ENCODE assay signal across 8 cellular contexts in genomic region chr2:234446404-234447076, GRCh38. TPM values are rescaled to one million over a fixed set of nuclear protein-coding genes. Genes with fewer than 3 reads are reported as not detected.
DNase-seq lines count a peak whose midpoint lies in the region; ATAC-seq and TF ChIP-seq lines count a peak whose summit lies in the region.

No MANE protein-coding gene starts in this region.

- DNase-seq in GM12865 (ENCODE audit: low read depth) (peak; percentile 92), HAP-1 (ENCODE audit: low spot score in 2 of 2) (no peak), HEK293T (ENCODE audit: extremely low spot score) (no peak)
- DNase-seq in activated naive CD4-positive, alpha-beta T cell treated with Interleukin-2 at 50 U/mL for 16 hours: peak; percentile 65
- peak; percentile 49 to 61 for DNase-seq in stimulated activated CD8-positive, alpha-beta memory T cell treated with anti-CD3 and anti-CD28 coated beads, Interleukin-2, amount 100 ng/mL, for 48 hours (ENCODE audit: low read depth in 2 of 2)

- peak; percentile 88 for ATAC-seq in HG02610 (IDR thresholded peaks at IDR 0.05; ENCODE audit: unreplicated experiment)

- H3K4me1 ChIP-seq in OCI-LY1 (ENCODE audit: insufficient read depth, low read length, severe bottlenecking): peaks cover 45% of the 10 kb centered on the region
- peaks cover 0 to 2% (median 0%) of the 10 kb centered on the region in 4 donors for H3K4me1 ChIP-seq in liver (ENCODE audit: control insufficient read depth in 4 of 4, insufficient read depth in 4 of 4, low read length in 3 of 4)
- H3K4me1 ChIP-seq in HAP-1: peaks cover 33% of the 10 kb centered on the region

- H3F3A ChIP-seq in OCI-LY1 (ENCODE audit: insufficient read depth, low read length): no peaks in the 10 kb centered on the region

- POLR2A ChIA-PET in HEK293T (lab: Yijun Ruan, JAX): no interaction called here

- peak overlapping the region; percentile 29; the same call in 1 of the 2 replicates for H3K4me2 ChIP-seq in OCI-LY1 (ENCODE audit: low read length)

- 70% methylated on average over 18 of the region's 18 CpGs for WGBS in liver

- H3K27ac ChIP-seq in OCI-LY1 (ENCODE audit: low read depth, low read length, poor library complexity, severe bottlenecking) (peak overlapping the region; percentile 82), liver (ENCODE audit: low read depth in 1 of 2, low read length in 2 of 2) (peak overlapping the region; percentile 4 to 51)

- peak overlapping the region; percentile 31; the same call in 1 of the 2 replicates for H3K9ac ChIP-seq in OCI-LY1 (ENCODE audit: low read length)
- no peak overlapping the region for H3K9ac ChIP-seq in liver (ENCODE audit: low read depth in 1 of 2, low read length in 2 of 2)

- H3K9me3 ChIP-seq in OCI-LY1 (ENCODE audit: low read length) (no peaks in the 10 kb centered on the region), liver (ENCODE audit: control insufficient read depth in 4 of 4, low read length in 3 of 4) (no peaks in the 10 kb centered on the region), HAP-1 (no peaks in the 10 kb centered on the region)

- no peaks in the 10 kb centered on the region for H3K79me2 ChIP-seq in OCI-LY1 (ENCODE audit: insufficient read depth, low read length)

- no peak overlapping the region for H3K4me3 ChIP-seq in GM12865 (ENCODE audit: low read depth, low read length)
- H3K4me3 ChIP-seq in OCI-LY1 (ENCODE audit: low read depth, low read length, poor library complexity, severe bottlenecking): no peak overlapping the region
- H3K4me3 ChIP-seq in liver (ENCODE audit: low read depth in 1 of 3, low read length in 3 of 3): no peak overlapping the region
- no peak overlapping the region for H3K4me3 ChIP-seq in HAP-1

- CTCF ChIA-PET in HEK293T (lab: Yijun Ruan, JAX): interaction anchor here (0.6 kb wide), 1 partner anchor 296 kb away, joined by 3 read pairs; no protein-coding TSS in a partner anchor

- peak; percentile 14 to 29 for TF ChIP-seq RAD21 in liver (IDR thresholded peaks at IDR 0.05)

- no peak overlapping the region for H2AFZ ChIP-seq in OCI-LY1 (ENCODE audit: low read length)

- H3K27me3 ChIP-seq in OCI-LY1 (ENCODE audit: insufficient read depth, low read length) (no peaks in the 10 kb centered on the region), liver (ENCODE audit: control insufficient read depth in 4 of 4, insufficient read depth in 4 of 4, low read length in 3 of 4) (no peaks in the 10 kb centered on the region), HAP-1 (ENCODE audit: low read depth) (no peaks in the 10 kb centered on the region)

- TF ChIP-seq CTCF in GM12865 (IDR thresholded peaks at IDR 0.05; ENCODE audit: insufficient read depth, low read depth, low read length, missing control alignments) (no peak), OCI-LY1 (IDR thresholded peaks at IDR 0.05; ENCODE audit: low read length) (no peak), liver (IDR thresholded peaks at IDR 0.05; ENCODE audit: low read depth, low read length, missing input control) (no peak)

- in situ Hi-C loops in HAP-1 (cut with MboI; ENCODE audit: low sequenced_read_pairs): no loop called here

- H3K9me2 ChIP-seq in OCI-LY1 (ENCODE audit: low read depth, low read length): no peaks in the 10 kb centered on the region

- no peaks in the 10 kb centered on the region for H4K20me1 ChIP-seq in OCI-LY1 (ENCODE audit: insufficient read depth, low read length)

- H3K36me3 ChIP-seq in OCI-LY1 (ENCODE audit: insufficient read depth, low read length) (no peaks in the 10 kb centered on the region), liver (ENCODE audit: control insufficient read depth in 4 of 4, insufficient read depth in 3 of 4, low read depth in 1 of 4, low read length in 3 of 4) (no peaks in the 10 kb centered on the region), HAP-1 (replicated peaks) (no peaks in the 10 kb centered on the region)

TF ChIP-seq in liver, 16 proteins besides CTCF, POLR2A, EP300 and RAD21 (continues in another document):
- TF ChIP-seq ATF3 (IDR thresholded peaks at IDR 0.05) (no peak), FOXA1 (IDR thresholded peaks at IDR 0.05) (no peak), EGR1 (IDR thresholded peaks at IDR 0.05; ENCODE audit: low read depth in 2 of 2) (no peak), TAF1 (conservative IDR thresholded peaks at IDR 0.05) (no peak), MAX (IDR thresholded peaks at IDR 0.05) (peak; percentile 16), ZBTB33 (IDR thresholded peaks at IDR 0.05) (no peak), JUND (IDR thresholded peaks at IDR 0.05) (no peak), FOXA2 (IDR thresholded peaks at IDR 0.05) (no peak), RXRA (IDR thresholded peaks at IDR 0.05) (peak in 1 of 2 donors; percentile 7), YY1 (IDR thresholded peaks at IDR 0.05) (no peak), SP1 (IDR thresholded peaks at IDR 0.05) (peak; percentile 22), GABPA (IDR thresholded peaks at IDR 0.05 in 1 of 2, conservative IDR thresholded peaks at IDR 0.05 in 1 of 2) (no peak), HNF4A (conservative IDR thresholded peaks at IDR 0.05) (no peak), NR2F2 (IDR thresholded peaks at IDR 0.05) (peak; percentile 86), HNF4G (IDR thresholded peaks at IDR 0.05) (no peak)

TF ChIP-seq in HEK293T, 16 proteins besides CTCF, POLR2A, EP300 and RAD21:
- TF ChIP-seq TARDBP (IDR thresholded peaks at IDR 0.05) (no peak), BHLHE40 (IDR thresholded peaks at IDR 0.05; ENCODE audit: borderline replicate concordance) (no peak), SUZ12 (IDR thresholded peaks at IDR 0.05) (no peak), ZNF384 (IDR thresholded peaks at IDR 0.05) (no peak), SP1 (IDR thresholded peaks at IDR 0.05) (no peak), HDGF (IDR thresholded peaks at IDR 0.05; ENCODE audit: borderline replicate concordance) (no peak), FOXM1 (IDR thresholded peaks at IDR 0.05; ENCODE audit: borderline replicate concordance) (no peak), L3MBTL2 (conservative IDR thresholded peaks at IDR 0.05) (no peak), ELF4 (IDR thresholded peaks at IDR 0.05) (no peak), PKNOX1 (IDR thresholded peaks at IDR 0.05) (no peak), NFRKB (IDR thresholded peaks at IDR 0.05) (no peak), FOXK2 (IDR thresholded peaks at IDR 0.05) (no peak), LEF1 (IDR thresholded peaks at IDR 0.05; ENCODE audit: borderline replicate concordance) (no peak), CTBP1 (IDR thresholded peaks at IDR 0.05; ENCODE audit: borderline replicate concordance) (no peak), ARNT (IDR thresholded peaks at IDR 0.05) (no peak), FOXA1 (IDR thresholded peaks at IDR 0.05) (no peak)

RNA-seq across cellular contexts. Expression of gene ARL4C, which starts 50.3 kb away (rescaled TPM):
- total RNA-seq in liver: 1 to 10 TPM; 1.4 to 2.8 TPM
- 1 to 10 TPM; 1.8 to 2.5 TPM for polyA plus RNA-seq in liver

Comparison
In these comparisons a context has a peak if more than half of its experiments do, and no peak if none do; other contexts are left out.
1. DNase-seq: peak in GM12865 (single experiment), activated naive CD4-positive, alpha-beta T cell treated with Interleukin-2 at 50 U/mL for 16 hours (single experiment) and stimulated activated CD8-positive, alpha-beta memory T cell treated with anti-CD3 and anti-CD28 coated beads, Interleukin-2, amount 100 ng/mL, for 48 hours (2 of 2); none in HAP-1 (0 of 2) and HEK293T (single experiment).